ENCODE assay signal across 30 cellular contexts in genomic region chr2:7289697-7290096, GRCh38.
"Had no signal": no experiment of that assay in that cellular context is flagged by ENCODE, and none has a peak within 500 bp of the region (broad histone marks: within the 10 kb centered on the region; RNA-seq: fewer than 3 reads in every experiment).

No MANE protein-coding gene starts in this region.

- FAIRE-seq: K562 had no signal

- H3K4me3 ChIP-seq: adrenal gland, K562, Peyer's patch, SJSA1 had no signal

- H3K4me3 Mint-ChIP-seq: activated CD4-positive, alpha-beta memory T cell treated with anti-CD3 and anti-CD28 coated beads for 36 hours; activated naive CD4-positive, alpha-beta T cell treated with anti-CD3 and anti-CD28 coated beads for 36 hours; activated T-cell treated with anti-CD3 and anti-CD28 coated beads, Interleukin-2, amount 50 U/mL, for 4 hours; activated T-helper 1 cell treated with anti-CD3 and anti-CD28 coated beads, Interleukin-12 subunit alpha, Interleukin-12 subunit beta, Interleukin-2, Interleukin-4 antibody, amounts not matched to agents 30 ng/mL and 10 ng/mL and 1 ng/mL, durations not matched to agents 14 hours and 24 hours and 36 hours had no signal

- H3K36me3 Mint-ChIP-seq: activated CD4-positive, alpha-beta memory T cell treated with anti-CD3 and anti-CD28 coated beads for 36 hours; activated naive CD4-positive, alpha-beta T cell treated with anti-CD3 and anti-CD28 coated beads, Interleukin-2, amount 50 U/mL, for 72 hours had no signal

- H3K27ac Mint-ChIP-seq: activated CD4-positive, alpha-beta memory T cell treated with anti-CD3 and anti-CD28 coated beads for 36 hours; activated naive CD4-positive, alpha-beta T cell treated with anti-CD3 and anti-CD28 coated beads for 36 hours; activated naive CD4-positive, alpha-beta T cell treated with anti-CD3 and anti-CD28 coated beads, Interleukin-2, amount 50 U/mL, for 72 hours; activated T-helper 1 cell treated with anti-CD3 and anti-CD28 coated beads, Interleukin-12 subunit alpha, Interleukin-12 subunit beta, Interleukin-2, Interleukin-4 antibody, amounts not matched to agents 30 ng/mL and 10 ng/mL and 1 ng/mL, durations not matched to agents 14 hours and 24 hours and 36 hours had no signal

- H3K9me3 ChIP-seq: adrenal gland, Peyer's patch, SJSA1, SK-N-SH had no signal

- H3K4me2 ChIP-seq: SK-N-SH had no signal

- H3K9me2 ChIP-seq: SK-N-SH had no signal

- H3K4me1 ChIP-seq: adrenal gland, Peyer's patch, SJSA1 had no signal

- ATAC-seq: activated naive CD4-positive, alpha-beta T cell treated with anti-CD3 and anti-CD28 coated beads, Interleukin-2, amount 50 U/mL, for 72 hours; activated T-cell treated with anti-CD3 and anti-CD28 coated beads, Interleukin-2, amount 50 U/mL, for 4 hours; K562; PC-3 had no signal

- DNase-seq: activated CD4-positive, alpha-beta memory T cell treated with anti-CD3 and anti-CD28 coated beads for 36 hours; activated CD4-positive, alpha-beta T cell treated with anti-CD3 and anti-CD28 coated beads, Interleukin-2, amount 50 U/mL, for 1 hour; activated CD8-positive, alpha-beta memory T cell treated with anti-CD3 and anti-CD28 coated beads, Interleukin-2, amount 50 U/mL, for 4 hours; activated gamma-delta T cell treated with Interleukin-2 at 50 U/mL for 16 hours; activated naive CD4-positive, alpha-beta T cell treated with anti-CD3 and anti-CD28 coated beads for 36 hours; activated T-cell treated with anti-CD3 and anti-CD28 coated beads for 4 hours; activated T-cell treated with anti-CD3 and anti-CD28 coated beads, Interleukin-2, amount 50 U/mL, for 4 hours; adrenal gland; anterior cingulate cortex; brain microvascular endothelial cell; central memory CD4-positive, alpha-beta T cell; NCI-H1092 treated with DMSO at 0.1 percent for 48 hours; NCI-H1417; NCI-H146; NCI-H187; NCI-H2081; NCI-H345; NCI-H524 treated with DMSO at 0.1 percent for 48 hours; PC-3; Peyer's patch; RPMI8226; SHP77 treated with DMSO at 0.1 percent for 48 hours; SK-N-SH; T-helper 2 cell; T-helper 9 cell; WERI-Rb-1 had no signal

- H3K9ac ChIP-seq: SK-N-SH had no signal

- H3K27me3 ChIP-seq: adrenal gland, brain microvascular endothelial cell, Peyer's patch, SJSA1 had no signal

- H3K27ac ChIP-seq: adrenal gland, brain microvascular endothelial cell, Peyer's patch, SJSA1, WERI-Rb-1 had no signal

- H3K36me3 ChIP-seq: adrenal gland, brain microvascular endothelial cell, Peyer's patch, SJSA1, WERI-Rb-1 had no signal

- H3K9me3 Mint-ChIP-seq: activated CD4-positive, alpha-beta memory T cell treated with anti-CD3 and anti-CD28 coated beads for 36 hours; activated naive CD4-positive, alpha-beta T cell treated with anti-CD3 and anti-CD28 coated beads for 36 hours; activated naive CD4-positive, alpha-beta T cell treated with anti-CD3 and anti-CD28 coated beads, Interleukin-2, amount 50 U/mL, for 72 hours; activated T-cell treated with anti-CD3 and anti-CD28 coated beads, Interleukin-2, amount 50 U/mL, for 4 hours; activated T-helper 1 cell treated with anti-CD3 and anti-CD28 coated beads, Interleukin-12 subunit alpha, Interleukin-12 subunit beta, Interleukin-2, Interleukin-4 antibody, amounts not matched to agents 30 ng/mL and 10 ng/mL and 1 ng/mL, durations not matched to agents 14 hours and 24 hours and 36 hours had no signal
